In the genomic region with DNA sequence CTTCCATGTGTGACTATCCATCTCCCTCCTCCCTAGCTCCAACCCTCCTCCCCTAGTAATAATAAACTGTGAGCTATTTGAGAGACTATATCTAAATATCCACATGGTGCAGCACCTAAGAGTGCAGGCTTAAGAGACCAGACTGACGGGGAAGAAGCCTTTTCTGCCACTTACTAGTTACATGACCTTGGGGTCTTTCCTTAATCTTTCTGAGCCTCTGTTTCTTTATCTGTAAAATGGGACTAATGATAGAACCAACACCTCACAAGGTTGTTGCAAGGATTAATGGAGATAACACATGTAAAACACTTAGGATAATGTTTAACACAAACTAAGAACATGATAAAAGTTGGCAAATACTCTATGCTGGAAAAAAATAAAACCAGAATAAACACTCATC, we compare ENCODE assay signal across 34 cellular contexts. TPM values are rescaled to one million over a fixed set of nuclear protein-coding genes. Genes with fewer than 3 reads are reported as not detected.
"Had no signal": no experiment of that assay in that cellular context is flagged by ENCODE, and none has a peak within 500 bp of the region (broad histone marks: within the 10 kb centered on the region; RNA-seq: fewer than 3 reads in every experiment).

No MANE protein-coding gene starts in this region.

- H3K36me3 Mint-ChIP-seq: stimulated activated effector memory CD8-positive, alpha-beta T cell treated with anti-CD3 and anti-CD28 coated beads, Interleukin-12 subunit alpha, Interleukin-12 subunit beta, amount 100 ng/mL, for 72 hours; stimulated activated memory B cell treated with anti-CD40 and anti-IgM and Interleukin-4, amounts not matched to agents 10 μg/mL and 1 μg/mL and 100 μg/mL, for 72 hours; stimulated activated naive B cell treated with anti-CD40 and anti-IgM and Interleukin-4, amounts not matched to agents 10 μg/mL and 1 μg/mL and 100 μg/mL, for 72 hours; type B pancreatic cell had no signal

- H3K9me3 Mint-ChIP-seq: stimulated activated effector memory CD8-positive, alpha-beta T cell treated with anti-CD3 and anti-CD28 coated beads, Interleukin-12 subunit alpha, Interleukin-12 subunit beta, amount 100 ng/mL, for 72 hours; stimulated activated memory B cell treated with anti-CD40 and anti-IgM and Interleukin-4, amounts not matched to agents 10 μg/mL and 1 μg/mL and 100 μg/mL, for 72 hours; stimulated activated naive CD8-positive, alpha-beta T cell treated with anti-CD3 and anti-CD28 coated beads, Interleukin-15, amount 100 ng/mL, for 72 hours; stimulated activated naive CD8-positive, alpha-beta T cell treated with anti-CD3 and anti-CD28 coated beads, Interleukin-15, Interleukin-2, amounts not matched to agents 100 ng/mL and 50 ng/mL, for 24 hours; type B pancreatic cell had no signal

- H3K4me1 ChIP-seq: stomach, suprapubic skin, testis, thyroid gland, tibial artery, tibial nerve, transverse colon, upper lobe of left lung, upper lobe of right lung, uterus, vagina had no signal

- H3K27me3 ChIP-seq: suprapubic skin, testis, thyroid gland, transverse colon, upper lobe of left lung, uterus, vagina had no signal

- H3K36me3 ChIP-seq: stomach, suprapubic skin, thoracic aorta, thyroid gland, tibial artery, tibial nerve, transverse colon, upper lobe of left lung, upper lobe of right lung, uterus, vagina had no signal

- H3K9me3 ChIP-seq: stomach, suprapubic skin, testis, thoracic aorta, thyroid gland, tibial artery, tibial nerve, transverse colon, upper lobe of left lung, upper lobe of right lung, uterus, vagina had no signal

- H3K4me3 ChIP-seq: stomach, suprapubic skin, testis, thoracic aorta, thyroid gland, tibial artery, tibial nerve, transverse colon, upper lobe of left lung, upper lobe of right lung, uterus, vagina had no signal

- FAIRE-seq: urothelium cell line had no signal

- ATAC-seq: stimulated activated effector memory CD8-positive, alpha-beta T cell treated with anti-CD3 and anti-CD28 coated beads, Interleukin-12 subunit alpha, Interleukin-12 subunit beta, amount 100 ng/mL, for 72 hours; stimulated activated memory B cell treated with anti-CD40 and anti-IgM and Interleukin-4, amounts not matched to agents 10 μg/mL and 1 μg/mL and 100 μg/mL, for 72 hours; stimulated activated naive B cell treated with anti-CD40 and anti-IgM and Interleukin-4, amounts not matched to agents 10 μg/mL and 1 μg/mL and 100 μg/mL, for 72 hours; stimulated activated naive CD8-positive, alpha-beta T cell treated with anti-CD3 and anti-CD28 coated beads, Interleukin-15, amount 100 ng/mL, for 72 hours; stimulated activated naive CD8-positive, alpha-beta T cell treated with anti-CD3 and anti-CD28 coated beads, Interleukin-15, Interleukin-2, amounts not matched to agents 100 U/mL and 50 U/mL, for 24 hours; upper lobe of right lung had no signal

- H3K27ac ChIP-seq: stomach, suprapubic skin, testis, thoracic aorta, thyroid gland, tibial artery, tibial nerve, transverse colon, upper lobe of left lung, upper lobe of right lung, uterus, vagina had no signal

- H3K4me3 Mint-ChIP-seq: stimulated activated effector memory CD8-positive, alpha-beta T cell treated with anti-CD3 and anti-CD28 coated beads, Interleukin-12 subunit alpha, Interleukin-12 subunit beta, amount 100 ng/mL, for 72 hours; stimulated activated memory B cell treated with anti-CD40 and anti-IgM and Interleukin-4, amounts not matched to agents 10 μg/mL and 1 μg/mL and 100 μg/mL, for 72 hours; stimulated activated naive B cell treated with anti-CD40 and anti-IgM and Interleukin-4, amounts not matched to agents 10 μg/mL and 1 μg/mL and 100 μg/mL, for 72 hours; stimulated activated naive CD8-positive, alpha-beta T cell treated with anti-CD3 and anti-CD28 coated beads, Interleukin-15, amount 100 ng/mL, for 72 hours; stimulated activated naive CD8-positive, alpha-beta T cell treated with anti-CD3 and anti-CD28 coated beads, Interleukin-15, Interleukin-2, amounts not matched to agents 100 ng/mL and 50 ng/mL, for 24 hours; type B pancreatic cell had no signal

- H3K27ac Mint-ChIP-seq: stimulated activated effector memory CD8-positive, alpha-beta T cell treated with anti-CD3 and anti-CD28 coated beads, Interleukin-12 subunit alpha, Interleukin-12 subunit beta, amount 100 ng/mL, for 72 hours; stimulated activated memory B cell treated with anti-CD40 and anti-IgM and Interleukin-4, amounts not matched to agents 10 μg/mL and 1 μg/mL and 100 μg/mL, for 72 hours; stimulated activated naive B cell treated with anti-CD40 and anti-IgM and Interleukin-4, amounts not matched to agents 10 μg/mL and 1 μg/mL and 100 μg/mL, for 72 hours; stimulated activated naive CD8-positive, alpha-beta T cell treated with anti-CD3 and anti-CD28 coated beads, Interleukin-15, amount 100 ng/mL, for 72 hours; stimulated activated naive CD8-positive, alpha-beta T cell treated with anti-CD3 and anti-CD28 coated beads, Interleukin-15, Interleukin-2, amounts not matched to agents 100 ng/mL and 50 ng/mL, for 24 hours; type B pancreatic cell had no signal

- DNase-seq: stimulated activated CD4-positive, alpha-beta T cell treated with anti-CD3 and anti-CD28 coated beads, Interleukin-2, amount 100 ng/mL, for 48 hours; stimulated activated CD4-positive, alpha-beta T cell treated with anti-CD3 and anti-CD28 coated beads, Interleukin-4, amount 100 ng/mL, for 1 hour; stimulated activated CD4-positive, alpha-beta T cell treated with anti-CD3 and anti-CD28 coated beads, Interleukin-4, amount 100 ng/mL, for 24 hours; stimulated activated CD4-positive, alpha-beta T cell treated with anti-CD3 and anti-CD28 coated beads, Interleukin-4, amount 100 ng/mL, for 4 hours; stimulated activated CD8-positive, alpha-beta memory T cell treated with anti-CD3 and anti-CD28 coated beads, Interleukin-4, amount 100 ng/mL, for 48 hours; stimulated activated naive B cell treated with anti-CD40 and anti-IgM and Interleukin-4, amounts not matched to agents 10 μg/mL and 1 μg/mL and 100 μg/mL, for 72 hours; stimulated activated naive CD4-positive, alpha-beta T cell; stimulated activated naive CD4-positive, alpha-beta T cell treated with Interleukin-2 at 50 U/mL for 16 hours; stimulated activated naive CD8-positive, alpha-beta T cell treated with anti-CD3 and anti-CD28 coated beads, Interleukin-15, amount 100 ng/mL, for 72 hours; stimulated activated naive CD8-positive, alpha-beta T cell treated with anti-CD3 and anti-CD28 coated beads, Interleukin-15, Interleukin-2, amounts not matched to agents 100 U/mL and 50 U/mL, for 24 hours; stomach; substantia nigra; testis; thyroid gland; tibial artery; transverse colon; trophoblast cell; upper lobe of left lung; upper lobe of right lung; uterus had no signal

- H3K4me1 Mint-ChIP-seq: stimulated activated effector memory CD8-positive, alpha-beta T cell treated with anti-CD3 and anti-CD28 coated beads, Interleukin-12 subunit alpha, Interleukin-12 subunit beta, amount 100 ng/mL, for 72 hours; stimulated activated memory B cell treated with anti-CD40 and anti-IgM and Interleukin-4, amounts not matched to agents 10 μg/mL and 1 μg/mL and 100 μg/mL, for 72 hours; stimulated activated naive B cell treated with anti-CD40 and anti-IgM and Interleukin-4, amounts not matched to agents 10 μg/mL and 1 μg/mL and 100 μg/mL, for 72 hours; stimulated activated naive CD8-positive, alpha-beta T cell treated with anti-CD3 and anti-CD28 coated beads, Interleukin-15, amount 100 ng/mL, for 72 hours had no signal

RNA-seq across cellular contexts. Expression of gene FGF8, which starts 43.8 kb away (rescaled TPM):
- total RNA-seq: stomach, subcutaneous adipose tissue, suprapubic skin, temporal lobe, thoracic aorta, thyroid gland, tibial nerve, transverse colon, ureter, urinary bladder, uterus, vagina had no signal
- polyA plus RNA-seq: stomach, thymus, urinary bladder had no signal
